10 cellular contexts compared by ENCODE assay signal in genomic region chr4:186554890-186555827, GRCh38. TPM values are rescaled to one million over a fixed set of nuclear protein-coding genes. Genes with fewer than 3 reads are reported as not detected.
DNase-seq lines count a peak whose midpoint lies in the region; ATAC-seq, FAIRE-seq and TF ChIP-seq lines count a peak whose summit lies in the region.
"Had no signal": no experiment of that assay in that cellular context is flagged by ENCODE, and none has a peak within 500 bp of the region (broad histone marks: within the 10 kb centered on the region; RNA-seq: fewer than 3 reads in every experiment).

Gene MTNR1A, minus strand, starts transcription at chr4:186555567. Its CDS starts 202 bp downstream, at chr4:186555365.

- no peaks in the 10 kb centered on the region for H3K36me3 ChIP-seq in endodermal cell (ENCODE audit: control insufficient read depth, insufficient read depth, low read length)

- H3K9me3 ChIP-seq in endodermal cell (ENCODE audit: control insufficient read depth, low read length): peaks cover 4% of the 10 kb centered on the region

- no peak for FAIRE-seq in HTR-8/SVneo (lab: Jason Lieb, UNC)

- H3K9me3 Mint-ChIP-seq in endodermal cell (no peaks in the 10 kb centered on the region), nephron (peaks cover 4% of the 10 kb centered on the region)

- 2 to 10% methylated on average over 34 to 91 of the region's 91 CpGs for WGBS in endodermal cell (ENCODE audit: insufficient coverage in 1 of 2, insufficient read length in 1 of 2), 2 experiments

- H3K27me3 ChIP-seq in endodermal cell (ENCODE audit: control insufficient read depth, insufficient read depth, low read length, poor library complexity, severe bottlenecking): no peaks in the 10 kb centered on the region

- ATAC-seq in GM18505 (IDR thresholded peaks at IDR 0.05; ENCODE audit: unreplicated experiment) (no peak), GM19397 (IDR thresholded peaks at IDR 0.05; ENCODE audit: unreplicated experiment) (no peak)

- H3K4me1 Mint-ChIP-seq in endodermal cell (peaks cover 6% of the 10 kb centered on the region), nephron (peaks cover 8% of the 10 kb centered on the region)

- H3K27ac Mint-ChIP-seq in endodermal cell (peak within 1 kb of the TSS; percentile 31), nephron (peak within 1 kb of the TSS in 1 of 3 experiments; percentile 72)

- peak within 1 kb of the TSS; percentile 23 for H3K9ac ChIP-seq in endodermal cell (ENCODE audit: extremely low read depth, low read length, poor library complexity, severe bottlenecking)

- H3K36me3 Mint-ChIP-seq in endodermal cell (ENCODE audit: low read depth): no peaks in the 10 kb centered on the region
- no peaks in the 10 kb centered on the region for H3K36me3 Mint-ChIP-seq in nephron (ENCODE audit: low read depth)

- no peaks in the 10 kb centered on the region for H3K4me1 ChIP-seq in endodermal cell (ENCODE audit: control insufficient read depth, insufficient read depth, low read length)

- TF ChIP-seq POLR2A in GM18505 (IDR thresholded peaks at IDR 0.05; ENCODE audit: borderline replicate concordance, extremely low read depth, insufficient read depth, insufficient read length): no peak

- DNase-seq in AG10803 (ENCODE audit: low read depth): no peak
- no peak for DNase-seq in LNCaP clone FGC (ENCODE audit: low read depth)
- peak; percentile 84 for DNase-seq in endodermal cell
- no peak for DNase-seq in HTR-8/SVneo (ENCODE audit: insufficient read length, low spot score)
- no peak for DNase-seq in NCI-H2029 (lab: John Stamatoyannopoulos, UW)
- DNase-seq: activated CD4-positive, alpha-beta T cell treated with anti-CD3 and anti-CD28 coated beads, Interleukin-2, amount 50 U/mL, for 4 hours had no signal

- peaks cover 4% of the 10 kb centered on the region for H3K27me3 Mint-ChIP-seq in endodermal cell (ENCODE audit: insufficient read depth)
- peaks cover 58% of the 10 kb centered on the region for H3K27me3 Mint-ChIP-seq in nephron (ENCODE audit: low read depth)

- peak within 1 kb of the TSS; percentile 62 for H3K4me3 Mint-ChIP-seq in endodermal cell
- peak within 1 kb of the TSS; percentile 84 to 86 (median 85) for H3K4me3 Mint-ChIP-seq in nephron

- H3K27ac ChIP-seq in endodermal cell (ENCODE audit: low read depth, low read length): no peak within 1 kb of the TSS
- H3K27ac ChIP-seq: epithelial cell of prostate had no signal

- TF ChIP-seq CTCF in AG10803 (conservative IDR thresholded peaks at IDR 0.05; ENCODE audit: low read length): no peak
- TF ChIP-seq CTCF in LNCaP clone FGC (IDR thresholded peaks at IDR 0.05; ENCODE audit: control insufficient read depth, extremely low read depth, insufficient read depth): peak; percentile 53
- TF ChIP-seq CTCF in endodermal cell (conservative IDR thresholded peaks at IDR 0.05): peak; percentile 73
- peak; percentile 15 to 21 (median 17) for TF ChIP-seq CTCF in nephron (IDR thresholded peaks at IDR 0.05; ENCODE audit: unreplicated experiment in 3 of 3)

- peak within 1 kb of the TSS; percentile 41 for H3K4me3 ChIP-seq in AG10803 (ENCODE audit: low read length)
- H3K4me3 ChIP-seq in LNCaP clone FGC (ENCODE audit: low read depth, low read length): peak within 1 kb of the TSS; percentile 32
- peak within 1 kb of the TSS; percentile 84 for H3K4me3 ChIP-seq in endodermal cell (ENCODE audit: low read length)

RNA-seq across cellular contexts. Expression of gene MTNR1A, which starts in this region (rescaled TPM):
- 1 to 10 TPM in 1 of 2 donors, under 1 TPM in 1; 0.62 to 1.6 TPM for total RNA-seq in endodermal cell
- 0.28 TPM for polyA plus RNA-seq in endodermal cell (2013, experiment 1 of 2)
- not detected for polyA plus RNA-seq in endodermal cell (2013, experiment 2 of 2)

Comparison
In these comparisons a context has a peak if more than half of its experiments do, and no peak if none do; other contexts are left out.
1. H3K4me3 ChIP-seq: peak in every context shown above with its lines; median percentile 84 in endodermal cell; 41 in AG10803; 32 in LNCaP clone FGC.